22 cellular contexts compared by ENCODE assay signal in genomic region chr2:226690471-226691024, GRCh38.
DNase-seq lines count a peak whose midpoint lies in the region; TF ChIP-seq lines count a peak whose summit lies in the region.
"Had no signal": no experiment of that assay in that cellular context is flagged by ENCODE, and none has a peak within 500 bp of the region (broad histone marks: within the 10 kb centered on the region; RNA-seq: fewer than 3 reads in every experiment).

No MANE protein-coding gene starts in this region.

- WGBS in stomach, 5 donors = 30 to 51% (median 48%) methylated on average over 4 of the region's 4 CpGs

- H3K4me1 ChIP-seq in fibroblast of lung (ENCODE audit: control insufficient read depth, extremely low read depth, insufficient read depth, low read length) (no peaks in the 10 kb centered on the region), tibial artery (peaks cover 0 to 17% (median 8%) of the 10 kb centered on the region in 4 donors), stomach (peaks cover 4 to 19% (median 11%) of the 10 kb centered on the region in 4 donors)

- no peak for TF ChIP-seq POLR2A in stomach (IDR thresholded peaks at IDR 0.05)

- TF ChIP-seq EP300 in stomach (IDR thresholded peaks at IDR 0.05) = no peak

- H3K36me3 ChIP-seq in fibroblast of lung (ENCODE audit: control insufficient read depth, insufficient read depth, low read length) (no peaks in the 10 kb centered on the region), tibial artery (no peaks in the 10 kb centered on the region), H7 (replicated peaks; ENCODE audit: control insufficient read depth, insufficient read depth, low read length) (no peaks in the 10 kb centered on the region), stomach (no peaks in the 10 kb centered on the region)
- H3K36me3 ChIP-seq: upper lobe of right lung had no signal

- H3K27ac ChIP-seq in fibroblast of lung (ENCODE audit: insufficient read depth, low read length) = no peak overlapping the region
- H3K27ac ChIP-seq in tibial artery = peak overlapping the region; percentile 30 to 51
- H3K27ac ChIP-seq in substantia nigra (ENCODE audit: low read depth, low read length, poor library complexity, severe bottlenecking) = no peak overlapping the region
- peak overlapping the region in 1 of 5 donors; percentile 55 for H3K27ac ChIP-seq in stomach
- H3K27ac ChIP-seq: HL-60, upper lobe of right lung had no signal

- peaks cover 9% of the 10 kb centered on the region for H3K9me3 Mint-ChIP-seq in mesothelial cell of epicardium
- H3K9me3 Mint-ChIP-seq: activated naive CD8-positive, alpha-beta T cell treated with anti-CD3 and anti-CD28 coated beads for 36 hours; central memory CD8-positive, alpha-beta T cell; stimulated activated naive B cell treated with anti-CD40 and anti-IgM and Interleukin-4, amounts not matched to agents 10 μg/mL and 1 μg/mL and 100 μg/mL, for 72 hours had no signal

- intact Hi-C loops in tibial artery (cut with DNase I; ENCODE audit: low total_unique reads) = no loop called here
- intact Hi-C loops in stomach (cut with DNase I; ENCODE audit: low total_unique reads) = no loop called here

- H3K4me1 Mint-ChIP-seq in mesothelial cell of epicardium = peaks cover 29% of the 10 kb centered on the region
- H3K4me1 Mint-ChIP-seq: central memory CD8-positive, alpha-beta T cell had no signal

- TF ChIP-seq CTCF in fibroblast of lung (conservative IDR thresholded peaks at IDR 0.05 in 1 of 2, IDR thresholded peaks at IDR 0.05 in 1 of 2; ENCODE audit: low read depth in 1 of 2, low read length in 2 of 2) (no peak), mesothelial cell of epicardium (IDR thresholded peaks at IDR 0.05; ENCODE audit: unreplicated experiment) (no peak), tibial artery (IDR thresholded peaks at IDR 0.05) (no peak), stomach (IDR thresholded peaks at IDR 0.05) (no peak)

- H3K4me3 ChIP-seq in fibroblast of lung (replicated peaks in 1 of 4; ENCODE audit: control extremely low read depth in 1 of 4, insufficient read depth in 1 of 4, low read depth in 3 of 4, low read length in 4 of 4) (no peak overlapping the region), tibial artery (no peak overlapping the region), H7 (ENCODE audit: insufficient read depth, low read depth, low read length) (no peak overlapping the region), stomach (no peak overlapping the region)
- H3K4me3 ChIP-seq: upper lobe of right lung had no signal

- H3K27ac Mint-ChIP-seq in mesothelial cell of epicardium = peak overlapping the region; percentile 76
- H3K27ac Mint-ChIP-seq: activated CD4-positive, alpha-beta memory T cell treated with anti-CD3 and anti-CD28 coated beads, Interleukin-2, amount 10 ng/mL, durations not matched to agents 7 days and 5 days; activated naive CD8-positive, alpha-beta T cell treated with anti-CD3 and anti-CD28 coated beads for 36 hours; naive thymus-derived CD8-positive, alpha-beta T cell; stimulated activated naive B cell treated with anti-CD40 and anti-IgM and Interleukin-4, amounts not matched to agents 10 μg/mL and 1 μg/mL and 100 μg/mL, for 72 hours had no signal

- no peaks in the 10 kb centered on the region for H4K20me1 ChIP-seq in fibroblast of lung (ENCODE audit: control insufficient read depth, extremely low read depth, insufficient read depth, low read length)

- no peak overlapping the region for H3K4me3 Mint-ChIP-seq in mesothelial cell of epicardium
- H3K4me3 Mint-ChIP-seq: activated CD4-positive, alpha-beta memory T cell treated with anti-CD3 and anti-CD28 coated beads, Interleukin-2, amount 10 ng/mL, durations not matched to agents 7 days and 5 days; activated naive CD8-positive, alpha-beta T cell treated with anti-CD3 and anti-CD28 coated beads for 36 hours; central memory CD8-positive, alpha-beta T cell; naive thymus-derived CD8-positive, alpha-beta T cell; stimulated activated naive B cell treated with anti-CD40 and anti-IgM and Interleukin-4, amounts not matched to agents 10 μg/mL and 1 μg/mL and 100 μg/mL, for 72 hours had no signal

- no peaks in the 10 kb centered on the region for H3K79me2 ChIP-seq in fibroblast of lung (ENCODE audit: control insufficient read depth, insufficient read depth, low read length)

- no peaks in the 10 kb centered on the region for H3K36me3 Mint-ChIP-seq in mesothelial cell of epicardium
- H3K36me3 Mint-ChIP-seq: activated naive CD8-positive, alpha-beta T cell treated with anti-CD3 and anti-CD28 coated beads for 36 hours; stimulated activated naive B cell treated with anti-CD40 and anti-IgM and Interleukin-4, amounts not matched to agents 10 μg/mL and 1 μg/mL and 100 μg/mL, for 72 hours had no signal

- H3K27me3 Mint-ChIP-seq in mesothelial cell of epicardium (ENCODE audit: low read depth) = no peaks in the 10 kb centered on the region

- H3K9ac ChIP-seq in fibroblast of lung (ENCODE audit: insufficient read depth, low read length) = no peak overlapping the region

- no peak overlapping the region for H2AFZ ChIP-seq in fibroblast of lung (ENCODE audit: low read length)

- H3K9me3 ChIP-seq in fibroblast of lung (ENCODE audit: control insufficient read depth, insufficient read depth, low read depth, low read length) = no peaks in the 10 kb centered on the region
- peaks cover 0 to 3% (median 0%) of the 10 kb centered on the region in 3 donors for H3K9me3 ChIP-seq in tibial artery
- H3K9me3 ChIP-seq in stomach = no peaks in the 10 kb centered on the region
- H3K9me3 ChIP-seq: upper lobe of right lung had no signal

- peak; percentile 31 for DNase-seq in NCI-H2171 treated with DMSO at 0.1 percent for 48 hours (lab: John Stamatoyannopoulos, UW)
- DNase-seq in NCI-H2171 (lab: John Stamatoyannopoulos, UW) = no peak
- peak; percentile 9 to 39 for DNase-seq in fibroblast of lung (ENCODE audit: low read depth in 2 of 2)
- DNase-seq in mesothelial cell of epicardium (ENCODE audit: low spot score in 2 of 2, unreplicated experiment in 2 of 2) = no peak
- DNase-seq in tibial artery = no peak
- DNase-seq in H7 = no peak
- no peak for DNase-seq in substantia nigra (lab: John Stamatoyannopoulos, UW)
- DNase-seq in stomach = no peak
- DNase-seq: activated CD4-positive, alpha-beta memory T cell treated with anti-CD3 and anti-CD28 coated beads, Interleukin-2, amount 10 ng/mL, durations not matched to agents 7 days and 5 days; activated naive CD8-positive, alpha-beta T cell treated with anti-CD3 and anti-CD28 coated beads for 36 hours; activated T-cell treated with anti-CD3 and anti-CD28 coated beads, Interleukin-2, amount 50 U/mL, for 48 hours; C1 segment of cervical spinal cord; effector memory CD4-positive, alpha-beta T cell; GOT3; naive thymus-derived CD8-positive, alpha-beta T cell; NCI-H1048; NCI-H774; stimulated activated CD4-positive, alpha-beta T cell treated with anti-CD3 and anti-CD28 coated beads, Interleukin-15, amount 100 ng/mL, for 24 hours; stimulated activated naive B cell treated with anti-CD40 and anti-IgM and Interleukin-4, amounts not matched to agents 10 μg/mL and 1 μg/mL and 100 μg/mL, for 72 hours; upper lobe of right lung had no signal

- H3K27me3 ChIP-seq in fibroblast of lung (ENCODE audit: control insufficient read depth, insufficient read depth, low read length) (no peaks in the 10 kb centered on the region), tibial artery (no peaks in the 10 kb centered on the region), H7 (ENCODE audit: control insufficient read depth, insufficient read depth, low read length) (no peaks in the 10 kb centered on the region), stomach (no peaks in the 10 kb centered on the region)
- H3K27me3 ChIP-seq: upper lobe of right lung had no signal

- H3K4me2 ChIP-seq in fibroblast of lung (ENCODE audit: extremely low read depth, insufficient read depth, low read length) = no peak overlapping the region

Comparison
In these comparisons a context has a peak if more than half of its experiments do, and no peak if none do; other contexts are left out.
1. DNase-seq: peak in NCI-H2171 treated with DMSO at 0.1 percent for 48 hours (single experiment) and fibroblast of lung (2 of 2); none in NCI-H2171 (single experiment), mesothelial cell of epicardium (0 of 2), tibial artery (0 of 2), H7 (single experiment), substantia nigra (0 of 49) and stomach (single experiment).
2. H3K27ac ChIP-seq: peak in tibial artery (2 of 2); none in fibroblast of lung (single experiment) and substantia nigra (single experiment).